2 cellular contexts compared by ENCODE assay signal in the genomic region with DNA sequence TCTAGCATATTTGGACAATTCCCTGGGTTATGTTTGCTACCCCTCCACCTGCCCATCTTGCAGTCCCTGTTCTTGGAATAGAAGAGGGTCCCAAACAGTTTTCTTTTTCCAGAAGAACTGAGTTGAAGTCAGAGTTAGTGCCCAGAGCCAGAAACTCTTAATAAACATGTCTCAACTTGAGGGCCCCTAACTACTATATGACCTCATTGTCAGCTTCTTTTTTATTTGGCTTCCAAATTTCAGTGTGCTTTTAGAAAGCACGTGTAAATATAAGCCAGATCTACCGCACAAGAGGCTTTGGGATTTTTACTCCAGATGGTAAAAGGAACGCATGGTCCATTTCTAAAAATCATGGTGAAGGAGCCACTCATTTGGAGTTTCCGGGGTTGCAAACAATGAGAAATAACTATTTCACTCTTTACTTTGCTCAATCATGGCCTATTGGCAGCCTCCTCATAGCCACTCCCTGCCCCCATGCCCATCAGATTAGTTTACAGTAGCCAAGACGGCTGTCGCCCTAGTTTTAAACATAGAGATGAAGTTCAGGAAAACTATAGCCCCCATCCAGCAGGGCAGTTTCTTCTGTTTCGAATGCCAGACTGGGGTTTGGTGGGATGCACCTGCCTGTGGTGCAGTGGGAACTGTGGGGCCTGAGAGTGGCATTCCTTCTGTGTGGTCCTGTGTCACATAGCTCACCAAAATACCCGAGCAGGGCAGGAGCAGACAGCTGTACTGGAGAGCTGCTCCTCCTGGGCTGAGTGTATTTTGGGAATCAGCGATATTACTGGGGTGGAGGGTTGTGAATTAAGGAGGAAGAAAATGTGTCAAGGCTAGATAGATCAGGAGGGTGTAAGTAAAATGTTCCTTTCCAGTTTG.
TF ChIP-seq lines count a peak whose summit lies in the region.

No MANE protein-coding gene starts in this region.

TF ChIP-seq in liver, 16 proteins besides CTCF, POLR2A, EP300 and RAD21 (continued from another document):
- no peak for TF ChIP-seq JUND (IDR thresholded peaks at IDR 0.05)
- TF ChIP-seq RXRA (IDR thresholded peaks at IDR 0.05) = peak in 1 of 2 donors; percentile 26
- no peak for TF ChIP-seq GABPA (IDR thresholded peaks at IDR 0.05 in 1 of 2, conservative IDR thresholded peaks at IDR 0.05 in 1 of 2)
- TF ChIP-seq HNF4G (IDR thresholded peaks at IDR 0.05) = no peak
- TF ChIP-seq HNF4A (conservative IDR thresholded peaks at IDR 0.05) = peak in 1 of 2 donors; percentile 41
- TF ChIP-seq, protein P1, sequence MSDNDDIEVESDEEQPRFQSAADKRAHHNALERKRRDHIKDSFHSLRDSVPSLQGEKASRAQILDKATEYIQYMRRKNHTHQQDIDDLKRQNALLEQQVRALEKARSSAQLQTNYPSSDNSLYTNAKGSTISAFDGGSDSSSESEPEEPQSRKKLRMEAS (IDR thresholded peaks at IDR 0.05) = no peak
- TF ChIP-seq TAF1 (conservative IDR thresholded peaks at IDR 0.05) = no peak
- TF ChIP-seq, protein P2, sequence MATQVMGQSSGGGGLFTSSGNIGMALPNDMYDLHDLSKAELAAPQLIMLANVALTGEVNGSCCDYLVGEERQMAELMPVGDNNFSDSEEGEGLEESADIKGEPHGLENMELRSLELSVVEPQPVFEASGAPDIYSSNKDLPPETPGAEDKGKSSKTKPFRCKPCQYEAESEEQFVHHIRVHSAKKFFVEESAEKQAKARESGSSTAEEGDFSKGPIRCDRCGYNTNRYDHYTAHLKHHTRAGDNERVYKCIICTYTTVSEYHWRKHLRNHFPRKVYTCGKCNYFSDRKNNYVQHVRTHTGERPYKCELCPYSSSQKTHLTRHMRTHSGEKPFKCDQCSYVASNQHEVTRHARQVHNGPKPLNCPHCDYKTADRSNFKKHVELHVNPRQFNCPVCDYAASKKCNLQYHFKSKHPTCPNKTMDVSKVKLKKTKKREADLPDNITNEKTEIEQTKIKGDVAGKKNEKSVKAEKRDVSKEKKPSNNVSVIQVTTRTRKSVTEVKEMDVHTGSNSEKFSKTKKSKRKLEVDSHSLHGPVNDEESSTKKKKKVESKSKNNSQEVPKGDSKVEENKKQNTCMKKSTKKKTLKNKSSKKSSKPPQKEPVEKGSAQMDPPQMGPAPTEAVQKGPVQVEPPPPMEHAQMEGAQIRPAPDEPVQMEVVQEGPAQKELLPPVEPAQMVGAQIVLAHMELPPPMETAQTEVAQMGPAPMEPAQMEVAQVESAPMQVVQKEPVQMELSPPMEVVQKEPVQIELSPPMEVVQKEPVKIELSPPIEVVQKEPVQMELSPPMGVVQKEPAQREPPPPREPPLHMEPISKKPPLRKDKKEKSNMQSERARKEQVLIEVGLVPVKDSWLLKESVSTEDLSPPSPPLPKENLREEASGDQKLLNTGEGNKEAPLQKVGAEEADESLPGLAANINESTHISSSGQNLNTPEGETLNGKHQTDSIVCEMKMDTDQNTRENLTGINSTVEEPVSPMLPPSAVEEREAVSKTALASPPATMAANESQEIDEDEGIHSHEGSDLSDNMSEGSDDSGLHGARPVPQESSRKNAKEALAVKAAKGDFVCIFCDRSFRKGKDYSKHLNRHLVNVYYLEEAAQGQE (IDR thresholded peaks at IDR 0.05) = no peak
- no peak for TF ChIP-seq EGR1 (IDR thresholded peaks at IDR 0.05; ENCODE audit: low read depth in 2 of 2)
- TF ChIP-seq YY1 (IDR thresholded peaks at IDR 0.05) = peak; percentile 25
- no peak for TF ChIP-seq SP1 (IDR thresholded peaks at IDR 0.05)

TF ChIP-seq in HepG2, 621 proteins besides CTCF, POLR2A, EP300 and RAD21:
- TF ChIP-seq, protein P3, sequence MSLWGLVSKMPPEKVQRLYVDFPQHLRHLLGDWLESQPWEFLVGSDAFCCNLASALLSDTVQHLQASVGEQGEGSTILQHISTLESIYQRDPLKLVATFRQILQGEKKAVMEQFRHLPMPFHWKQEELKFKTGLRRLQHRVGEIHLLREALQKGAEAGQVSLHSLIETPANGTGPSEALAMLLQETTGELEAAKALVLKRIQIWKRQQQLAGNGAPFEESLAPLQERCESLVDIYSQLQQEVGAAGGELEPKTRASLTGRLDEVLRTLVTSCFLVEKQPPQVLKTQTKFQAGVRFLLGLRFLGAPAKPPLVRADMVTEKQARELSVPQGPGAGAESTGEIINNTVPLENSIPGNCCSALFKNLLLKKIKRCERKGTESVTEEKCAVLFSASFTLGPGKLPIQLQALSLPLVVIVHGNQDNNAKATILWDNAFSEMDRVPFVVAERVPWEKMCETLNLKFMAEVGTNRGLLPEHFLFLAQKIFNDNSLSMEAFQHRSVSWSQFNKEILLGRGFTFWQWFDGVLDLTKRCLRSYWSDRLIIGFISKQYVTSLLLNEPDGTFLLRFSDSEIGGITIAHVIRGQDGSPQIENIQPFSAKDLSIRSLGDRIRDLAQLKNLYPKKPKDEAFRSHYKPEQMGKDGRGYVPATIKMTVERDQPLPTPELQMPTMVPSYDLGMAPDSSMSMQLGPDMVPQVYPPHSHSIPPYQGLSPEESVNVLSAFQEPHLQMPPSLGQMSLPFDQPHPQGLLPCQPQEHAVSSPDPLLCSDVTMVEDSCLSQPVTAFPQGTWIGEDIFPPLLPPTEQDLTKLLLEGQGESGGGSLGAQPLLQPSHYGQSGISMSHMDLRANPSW (CRISPR knock-in tag; IDR thresholded peaks at IDR 0.05; ENCODE audit: borderline replicate concordance) = no peak
- TF ChIP-seq PITX1 (CRISPR knock-in tag; IDR thresholded peaks at IDR 0.05) (no peak), SRSF4 (IDR thresholded peaks at IDR 0.05; ENCODE audit: low read depth, low read length, poor library complexity, severe bottlenecking) (no peak), YY1 (IDR thresholded peaks at IDR 0.05; ENCODE audit: insufficient read depth, insufficient replicate concordance, low read depth, low read length) (no peak), ZSCAN29 (CRISPR knock-in tag; conservative IDR thresholded peaks at IDR 0.05) (no peak), NCOR1 (IDR thresholded peaks at IDR 0.05; ENCODE audit: borderline replicate concordance, low read length) (no peak), TBX3 (IDR thresholded peaks at IDR 0.05; ENCODE audit: borderline replicate concordance) (no peak), KLF15 (CRISPR knock-in tag; IDR thresholded peaks at IDR 0.05; ENCODE audit: borderline replicate concordance) (no peak), ZNF138 (CRISPR knock-in tag; IDR thresholded peaks at IDR 0.05; ENCODE audit: low read depth) (no peak), ZNF790 (CRISPR knock-in tag; IDR thresholded peaks at IDR 0.05; ENCODE audit: borderline replicate concordance) (no peak), ZKSCAN5 (CRISPR knock-in tag; IDR thresholded peaks at IDR 0.05) (no peak), ZNF331 (CRISPR knock-in tag; IDR thresholded peaks at IDR 0.05) (no peak), ZNF724P (CRISPR knock-in tag; IDR thresholded peaks at IDR 0.05; ENCODE audit: borderline replicate concordance) (no peak), ZNF382 (CRISPR knock-in tag; IDR thresholded peaks at IDR 0.05; ENCODE audit: borderline replicate concordance) (no peak), FOXO1 (CRISPR knock-in tag; IDR thresholded peaks at IDR 0.05) (no peak), NFKBIZ (CRISPR knock-in tag; IDR thresholded peaks at IDR 0.05) (no peak), ZNF550 (CRISPR knock-in tag; IDR thresholded peaks at IDR 0.05; ENCODE audit: borderline replicate concordance) (no peak), SMYD3 (CRISPR knock-in tag; IDR thresholded peaks at IDR 0.05) (no peak), MXD4 (CRISPR knock-in tag; IDR thresholded peaks at IDR 0.05) (no peak)
- TF ChIP-seq, protein P4, sequence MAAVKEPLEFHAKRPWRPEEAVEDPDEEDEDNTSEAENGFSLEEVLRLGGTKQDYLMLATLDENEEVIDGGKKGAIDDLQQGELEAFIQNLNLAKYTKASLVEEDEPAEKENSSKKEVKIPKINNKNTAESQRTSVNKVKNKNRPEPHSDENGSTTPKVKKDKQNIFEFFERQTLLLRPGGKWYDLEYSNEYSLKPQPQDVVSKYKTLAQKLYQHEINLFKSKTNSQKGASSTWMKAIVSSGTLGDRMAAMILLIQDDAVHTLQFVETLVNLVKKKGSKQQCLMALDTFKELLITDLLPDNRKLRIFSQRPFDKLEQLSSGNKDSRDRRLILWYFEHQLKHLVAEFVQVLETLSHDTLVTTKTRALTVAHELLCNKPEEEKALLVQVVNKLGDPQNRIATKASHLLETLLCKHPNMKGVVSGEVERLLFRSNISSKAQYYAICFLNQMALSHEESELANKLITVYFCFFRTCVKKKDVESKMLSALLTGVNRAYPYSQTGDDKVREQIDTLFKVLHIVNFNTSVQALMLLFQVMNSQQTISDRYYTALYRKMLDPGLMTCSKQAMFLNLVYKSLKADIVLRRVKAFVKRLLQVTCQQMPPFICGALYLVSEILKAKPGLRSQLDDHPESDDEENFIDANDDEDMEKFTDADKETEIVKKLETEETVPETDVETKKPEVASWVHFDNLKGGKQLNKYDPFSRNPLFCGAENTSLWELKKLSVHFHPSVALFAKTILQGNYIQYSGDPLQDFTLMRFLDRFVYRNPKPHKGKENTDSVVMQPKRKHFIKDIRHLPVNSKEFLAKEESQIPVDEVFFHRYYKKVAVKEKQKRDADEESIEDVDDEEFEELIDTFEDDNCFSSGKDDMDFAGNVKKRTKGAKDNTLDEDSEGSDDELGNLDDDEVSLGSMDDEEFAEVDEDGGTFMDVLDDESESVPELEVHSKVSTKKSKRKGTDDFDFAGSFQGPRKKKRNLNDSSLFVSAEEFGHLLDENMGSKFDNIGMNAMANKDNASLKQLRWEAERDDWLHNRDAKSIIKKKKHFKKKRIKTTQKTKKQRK (IDR thresholded peaks at IDR 0.05; ENCODE audit: low read length) = no peak
